In the genomic region with DNA sequence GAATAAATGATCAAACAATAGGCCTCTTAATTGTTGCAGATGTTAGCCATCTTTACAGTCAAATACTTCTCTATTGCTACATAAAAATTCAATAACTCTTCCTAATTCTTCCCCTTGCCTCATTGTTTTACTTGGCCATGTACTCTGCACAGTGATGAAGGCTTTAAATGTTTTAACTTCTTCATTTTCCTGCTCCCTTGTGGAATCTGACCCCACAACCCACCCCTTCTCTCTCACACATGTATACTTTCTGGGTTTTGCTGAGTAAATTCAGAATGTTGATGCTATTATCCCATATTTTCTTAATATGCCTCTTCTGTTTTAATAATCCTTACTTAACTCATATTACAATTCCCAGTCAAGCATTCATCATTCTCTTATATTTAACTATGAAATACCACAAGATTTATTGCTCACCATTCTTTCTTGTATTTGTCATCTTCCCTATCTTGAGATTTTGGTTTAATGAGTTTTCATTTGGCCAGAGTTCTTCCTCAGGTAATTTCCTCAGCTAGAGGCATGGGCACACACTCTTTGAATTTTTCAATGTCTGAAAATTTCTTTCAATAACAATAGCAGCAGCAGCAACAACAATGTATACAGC, we compare ENCODE assay signal across 24 cellular contexts.
DNase-seq lines count a peak whose midpoint lies in the region; ATAC-seq and TF ChIP-seq lines count a peak whose summit lies in the region.
"Had no signal": no experiment of that assay in that cellular context is flagged by ENCODE, and none has a peak within 500 bp of the region (broad histone marks: within the 10 kb centered on the region; RNA-seq: fewer than 3 reads in every experiment).

No MANE protein-coding gene starts in this region.

- no TSS peak for BruUV-seq in mammary epithelial cell (replicated peaks; lab: Mats Ljungman, UMichigan)

- CTCF ChIA-PET in mammary epithelial cell (lab: Charles Lee; ENCODE audit: low non-redundant PET): no interaction called here

- peak; percentile 67 for DNase-seq in mammary epithelial cell
- no peak for DNase-seq in breast epithelium (ENCODE audit: low spot score in 2 of 2)
- DNase-seq in adipocyte (ENCODE audit: low read depth): peak; percentile 74
- DNase-seq in fibroblast of peridontal ligament (ENCODE audit: extremely low read depth): peak; percentile 97
- DNase-seq in SK-N-DZ (ENCODE audit: low spot score): no peak
- no peak for DNase-seq in Ammon's horn (ENCODE audit: low spot score)
- DNase-seq in iPS-NIHi7 (ENCODE audit: extremely low spot score): no peak
- DNase-seq: activated gamma-delta T cell treated with Interleukin-2 at 50 U/mL for 16 hours; amygdala; CD4-positive, alpha-beta T cell; colonic mucosa; DMS79 treated with DMSO at 0.1 percent for 48 hours; GOT3; natural killer cell; NCI-H1417 treated with DMSO at 0.1 percent for 48 hours; NCI-H2171 treated with DMSO at 0.1 percent for 48 hours; NCI-H774; OCI-M1; sigmoid colon; stimulated activated CD4-positive, alpha-beta T cell treated with anti-CD3 and anti-CD28 coated beads, Interleukin-2, amount 100 ng/mL, for 48 hours; stimulated activated naive CD8-positive, alpha-beta T cell treated with anti-CD3 and anti-CD28 coated beads, Interleukin-15, amount 100 ng/mL, for 72 hours had no signal

- TF ChIP-seq CTCF in mammary epithelial cell (conservative IDR thresholded peaks at IDR 0.05 in 1 of 2, IDR thresholded peaks at IDR 0.05 in 1 of 2; ENCODE audit: extremely low read depth in 1 of 2, insufficient read depth in 1 of 2, low read depth in 1 of 2, low read length in 2 of 2) (no peak), breast epithelium (IDR thresholded peaks at IDR 0.05) (no peak)

- no peaks in the 10 kb centered on the region for H3K27me3 ChIP-seq in mammary epithelial cell (ENCODE audit: insufficient read depth, low read length)
- H3K27me3 ChIP-seq in breast epithelium: no peaks in the 10 kb centered on the region
- H3K27me3 ChIP-seq in adipocyte (replicated peaks; ENCODE audit: control insufficient read depth, insufficient read depth, low read length): no peaks in the 10 kb centered on the region
- H3K27me3 ChIP-seq: colonic mucosa, sigmoid colon had no signal

- no peak overlapping the region for H2AFZ ChIP-seq in mammary epithelial cell (ENCODE audit: low read depth, low read length)

- in situ Hi-C loops in mammary epithelial cell (cut with MboI; ENCODE audit: low sequenced_read_pairs in 2 of 2): no loop called here

- intact Hi-C loops in mammary epithelial cell (cut with micrococcal nuclease): no loop called here
- intact Hi-C loops in breast epithelium (cut with DNase I; ENCODE audit: low total_unique reads): no loop called here

- H3K9ac ChIP-seq in mammary epithelial cell (ENCODE audit: insufficient read depth, low read length) (no peak overlapping the region), adipocyte (ENCODE audit: low read length) (no peak overlapping the region)

- no peaks in the 10 kb centered on the region for H3K79me2 ChIP-seq in mammary epithelial cell (ENCODE audit: insufficient read depth, low read length)

- dilution Hi-C loops in mammary epithelial cell (cut with HindIII; ENCODE audit: low sequenced_read_pairs): no loop called here

- no peak for TF ChIP-seq POLR2A in breast epithelium (IDR thresholded peaks at IDR 0.05)

- H4K20me1 ChIP-seq in mammary epithelial cell (ENCODE audit: insufficient read depth, low read length): no peaks in the 10 kb centered on the region

- H3K4me3 ChIP-seq in mammary epithelial cell (replicated peaks in 1 of 3; ENCODE audit: insufficient read depth in 1 of 3, low read depth in 2 of 3, low read length in 3 of 3) (no peak overlapping the region), breast epithelium (no peak overlapping the region), adipocyte (ENCODE audit: low read length) (no peak overlapping the region)
- H3K4me3 ChIP-seq: colonic mucosa, sigmoid colon had no signal

- H3K4me1 ChIP-seq in mammary epithelial cell (ENCODE audit: insufficient read depth, low read length) (peaks cover 4% of the 10 kb centered on the region), breast epithelium (no peaks in the 10 kb centered on the region), adipocyte (ENCODE audit: control insufficient read depth, insufficient read depth, low read length) (peaks cover 17% of the 10 kb centered on the region)
- H3K4me1 ChIP-seq: colonic mucosa had no signal

- no peak for ATAC-seq in HG03442 (IDR thresholded peaks at IDR 0.05; ENCODE audit: unreplicated experiment)
- ATAC-seq: natural killer cell; stimulated activated naive CD8-positive, alpha-beta T cell treated with anti-CD3 and anti-CD28 coated beads, Interleukin-15, amount 100 ng/mL, for 72 hours had no signal

- H3K27ac ChIP-seq in mammary epithelial cell (ENCODE audit: insufficient read depth, low read depth, low read length) (no peak overlapping the region), breast epithelium (no peak overlapping the region)
- H3K27ac ChIP-seq: 22Rv1, colonic mucosa, sigmoid colon, VCaP had no signal

- H3K36me3 ChIP-seq in mammary epithelial cell (ENCODE audit: insufficient read depth, low read length) (no peaks in the 10 kb centered on the region), breast epithelium (no peaks in the 10 kb centered on the region), adipocyte (ENCODE audit: control insufficient read depth, insufficient read depth, low read length, severe bottlenecking) (no peaks in the 10 kb centered on the region)
- H3K36me3 ChIP-seq: colonic mucosa, sigmoid colon had no signal

- H3K9me3 ChIP-seq in mammary epithelial cell (replicated peaks; ENCODE audit: insufficient read depth, low read length): no peaks in the 10 kb centered on the region
- no peaks in the 10 kb centered on the region for H3K9me3 ChIP-seq in breast epithelium
- H3K9me3 ChIP-seq in adipocyte (ENCODE audit: control insufficient read depth, low read length): no peaks in the 10 kb centered on the region
- H3K9me3 ChIP-seq: colonic mucosa, sigmoid colon had no signal

- H3K4me2 ChIP-seq in mammary epithelial cell (ENCODE audit: insufficient read depth, low read depth, low read length): no peak overlapping the region

Comparison
In these comparisons a context has a peak if more than half of its experiments do, and no peak if none do; other contexts are left out.
1. DNase-seq: peak in mammary epithelial cell (single experiment), adipocyte (single experiment) and fibroblast of peridontal ligament (single experiment); none in breast epithelium (0 of 2), SK-N-DZ (single experiment), Ammon's horn (single experiment) and iPS-NIHi7 (single experiment).